8 cellular contexts compared by ENCODE assay signal in the genomic region with DNA sequence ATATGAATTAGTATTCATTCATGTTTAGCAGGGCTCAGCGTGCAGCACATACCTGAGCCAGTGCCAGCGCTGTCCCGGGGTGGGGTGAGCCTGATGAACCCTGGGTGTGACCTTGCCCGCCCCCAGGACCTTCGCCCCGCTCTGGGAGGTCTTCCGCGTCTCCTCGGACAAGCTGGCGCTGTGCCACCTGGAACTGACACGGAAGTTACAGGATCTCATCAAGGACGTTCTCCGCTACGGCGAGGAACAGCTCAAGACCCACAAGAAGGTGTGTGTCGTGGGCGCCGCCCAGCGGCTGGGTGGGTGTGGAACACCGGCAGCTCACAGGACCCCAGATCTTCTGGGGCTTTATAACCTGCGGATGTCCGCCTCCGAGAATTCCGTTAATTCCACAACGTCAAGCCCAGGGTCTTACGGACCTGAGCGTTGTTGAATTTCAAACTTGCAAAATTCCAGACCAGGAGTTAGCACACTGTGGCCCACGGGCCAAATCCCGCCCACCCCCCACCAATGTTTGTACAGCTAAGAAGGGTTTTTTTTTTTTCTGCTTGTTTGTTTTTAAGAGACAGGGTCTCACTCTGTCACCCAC. TPM values are rescaled to one million over a fixed set of nuclear protein-coding genes. Genes with fewer than 3 reads are reported as not detected.
DNase-seq lines count a peak whose midpoint lies in the region; ATAC-seq and TF ChIP-seq lines count a peak whose summit lies in the region.

No MANE protein-coding gene starts in this region.

- no peaks in the 10 kb centered on the region for H3K9me1 ChIP-seq in IMR-90 (ENCODE audit: insufficient read depth, low read length)

- in situ Hi-C loops in IMR-90 (cut with MboI; ENCODE audit: low sequenced_read_pairs) = no loop called here

- H3K18ac ChIP-seq in IMR-90 (ENCODE audit: low read depth, low read length) = no peak overlapping the region

- H3K4ac ChIP-seq in IMR-90 (ENCODE audit: low read depth, low read length) = no peak overlapping the region

- 0 out of 4 replicates have a peak overlapping the region, but pooled peaks of 1 of the 2 experiments have one; percentile 58 for H4K8ac ChIP-seq in IMR-90 (ENCODE audit: low read depth in 2 of 2, low read length in 2 of 2)

- no peak overlapping the region for H2BK5ac ChIP-seq in IMR-90 (ENCODE audit: low read depth, low read length, poor library complexity, severe bottlenecking)

- H3K9ac ChIP-seq in IMR-90 (ENCODE audit: low read depth, low read length) (0 out of 2 replicates have a peak overlapping the region, but pooled peaks have one; percentile 31), liver (ENCODE audit: low read depth in 1 of 2, low read length in 2 of 2) (no peak overlapping the region)

- no peak overlapping the region for H2BK15ac ChIP-seq in IMR-90 (ENCODE audit: low read depth, low read length)

- peak; percentile 81 for TF ChIP-seq CTCF in IMR-90 (conservative IDR thresholded peaks at IDR 0.05; ENCODE audit: low read depth, low read length)
- peak; percentile 98 for TF ChIP-seq CTCF in RWPE1 (conservative IDR thresholded peaks at IDR 0.05; ENCODE audit: low read depth)
- peak; percentile 63 for TF ChIP-seq CTCF in liver (IDR thresholded peaks at IDR 0.05; ENCODE audit: low read depth, low read length, missing input control)
- TF ChIP-seq CTCF in suprapubic skin (IDR thresholded peaks at IDR 0.05) = peak; percentile 43 to 67

- intact Hi-C loops in IMR-90 (cut with micrococcal nuclease) = loop anchor here (1.0 to 10.0 kb wide), 3 partner anchors 62 to 312 kb away; no protein-coding TSS in a partner anchor

- POLR2A ChIA-PET in IMR-90 (lab: Charles Lee; ENCODE audit: unreplicated experiment) (no interaction called here), RWPE1 (lab: Yijun Ruan, JAX; ENCODE audit: low non-redundant PET) (interaction anchor here (0.5 to 0.8 kb wide), 2 partner anchors 14 to 161 kb away, joined by 3 read pairs; no protein-coding TSS in a partner anchor)

- no peak overlapping the region for H3K27ac ChIP-seq in IMR-90 (ENCODE audit: insufficient read depth, low read length)
- peak overlapping the region; percentile 71 for H3K27ac ChIP-seq in RWPE1
- H3K27ac ChIP-seq in liver (ENCODE audit: low read depth in 1 of 2, low read length in 2 of 2) = no peak overlapping the region
- H3K27ac ChIP-seq in suprapubic skin = no peak overlapping the region

- BruUV-seq in IMR-90 (replicated peaks; lab: Mats Ljungman, UMichigan) = no TSS peak

- no peak overlapping the region for H3K14ac ChIP-seq in IMR-90 (replicated peaks; ENCODE audit: low read depth, low read length)

- H3K23ac ChIP-seq in IMR-90 (ENCODE audit: low read depth, low read length) = peak overlapping the region; percentile 78; the same call in 1 of the 2 replicates

- H3K9me3 ChIP-seq in IMR-90 (ENCODE audit: control insufficient read depth, insufficient read depth, low read length) (no peaks in the 10 kb centered on the region), liver (ENCODE audit: control insufficient read depth in 4 of 4, low read length in 3 of 4) (no peaks in the 10 kb centered on the region), suprapubic skin (no peaks in the 10 kb centered on the region)

- H3K4me1 ChIP-seq in IMR-90 (ENCODE audit: control insufficient read depth, insufficient read depth, low read length) (no peaks in the 10 kb centered on the region), liver (ENCODE audit: control insufficient read depth in 4 of 4, insufficient read depth in 4 of 4, low read length in 3 of 4) (peaks cover 2 to 8% (median 5%) of the 10 kb centered on the region in 4 donors), suprapubic skin (peaks cover 12% of the 10 kb centered on the region)

- ATAC-seq in IMR-90 (ENCODE audit: low read depth) = peak; percentile 97
- no peak for ATAC-seq in activated CD4-positive, CD25-positive, alpha-beta regulatory T cell treated with anti-CD3 and anti-CD28 coated beads, Interleukin-2, amount 50 U/mL, for 24 hours
- no peak for ATAC-seq in HG03095 (IDR thresholded peaks at IDR 0.05; ENCODE audit: unreplicated experiment)

- H3K79me1 ChIP-seq in IMR-90 (ENCODE audit: low read depth in 1 of 2, low read length in 2 of 2) = no peaks in the 10 kb centered on the region

- H3K4me3 ChIP-seq in IMR-90 (ENCODE audit: insufficient read depth, low read depth, low read length) (no peak overlapping the region), liver (ENCODE audit: low read depth in 1 of 3, low read length in 3 of 3) (no peak overlapping the region), suprapubic skin (no peak overlapping the region)

- H4K20me1 ChIP-seq in IMR-90 (ENCODE audit: insufficient read depth, low read length) = no peaks in the 10 kb centered on the region

- peak overlapping the region; percentile 93 for H2AFZ ChIP-seq in IMR-90 (replicated peaks; ENCODE audit: low read length, poor library complexity)

- no peak overlapping the region for H2BK20ac ChIP-seq in IMR-90 (ENCODE audit: low read depth, low read length)

- no peak overlapping the region for H2AK5ac ChIP-seq in IMR-90 (ENCODE audit: low read depth, low read length)

- CTCF ChIA-PET in IMR-90 (lab: Yijun Ruan, JAX) = interaction anchor here (0.5 to 1.7 kb wide), 18 partner anchors 10 to 917 kb away, joined by 3 to 7 read pairs (median 3); a partner anchor contains a TSS
- CTCF ChIA-PET in RWPE1 (lab: Yijun Ruan, JAX) = interaction anchor here (0.5 to 1.6 kb wide), 25 partner anchors 8 to 355 kb away, joined by 3 to 14 read pairs (median 4); a partner anchor contains a TSS

- H4K5ac ChIP-seq in IMR-90 (ENCODE audit: low read depth, low read length) = no peak overlapping the region

- peak; percentile 78 for DNase-seq in DMS153 (lab: John Stamatoyannopoulos, UW)
- peak; percentile 77 for DNase-seq in IMR-90
- peak; percentile 71 for DNase-seq in RWPE1 (ENCODE audit: low spot score)
- DNase-seq in dedifferentiated amniotic fluid mesenchymal stem cell (ENCODE audit: extremely low spot score) = peak; percentile 45
- DNase-seq in suprapubic skin (ENCODE audit: low spot score in 2 of 2) = peak; percentile 78 to 90

- H3K27me3 ChIP-seq in IMR-90 (ENCODE audit: control insufficient read depth, insufficient read depth, low read length) = peaks cover 3% of the 10 kb centered on the region; the same call in 1 of the 2 replicates
- H3K27me3 ChIP-seq in liver (ENCODE audit: control insufficient read depth in 4 of 4, insufficient read depth in 4 of 4, low read length in 3 of 4) = peaks cover 0 to 3% (median 0%) of the 10 kb centered on the region in 4 donors
- no peaks in the 10 kb centered on the region for H3K27me3 ChIP-seq in suprapubic skin

- no peak overlapping the region for H3K56ac ChIP-seq in IMR-90 (ENCODE audit: extremely low read depth, insufficient read depth, low read length)

- TF ChIP-seq POLR2A in IMR-90 (IDR thresholded peaks at IDR 0.05; ENCODE audit: low read depth, low read length) (no peak), suprapubic skin (IDR thresholded peaks at IDR 0.05) (no peak)

- dilution Hi-C loops in IMR-90 (cut with HindIII; ENCODE audit: low sequenced_read_pairs, unreplicated experiment) = no loop called here

- H3K4me2 ChIP-seq in IMR-90 (ENCODE audit: low read depth, low read length) = peak overlapping the region; percentile 71

- no peak overlapping the region for H2BK120ac ChIP-seq in IMR-90 (ENCODE audit: low read depth, low read length)

- TF ChIP-seq EP300 in suprapubic skin (IDR thresholded peaks at IDR 0.05) = no peak

- H2AK9ac ChIP-seq in IMR-90 (replicated peaks; ENCODE audit: low read depth, low read length, poor library complexity) = peak overlapping the region; percentile 89

- WGBS in IMR-90 (ENCODE audit: extremely low coverage in 2 of 2, insufficient read length in 1 of 2), 2 experiments = 5% methylated on average over 11 of the region's 29 CpGs; no CpG with 5 or more reads in 1 of the 2 experiments
- WGBS in liver = 13% methylated on average over 29 of the region's 29 CpGs
- WGBS in suprapubic skin = 20% methylated on average over 11 of the region's 29 CpGs

- H3K36me3 ChIP-seq in IMR-90 (ENCODE audit: control insufficient read depth, insufficient read depth, low read length) = no peaks in the 10 kb centered on the region
- no peaks in the 10 kb centered on the region for H3K36me3 ChIP-seq in liver (ENCODE audit: control insufficient read depth in 4 of 4, insufficient read depth in 3 of 4, low read depth in 1 of 4, low read length in 3 of 4)
- no peaks in the 10 kb centered on the region for H3K36me3 ChIP-seq in suprapubic skin

- H4K91ac ChIP-seq in IMR-90 (ENCODE audit: insufficient read depth, low read depth, low read length) = no peak overlapping the region

- TF ChIP-seq RAD21 in IMR-90 (IDR thresholded peaks at IDR 0.05; ENCODE audit: low read length) (peak; percentile 89), liver (IDR thresholded peaks at IDR 0.05) (peak; percentile 75 to 87)

TF ChIP-seq in IMR-90, 13 proteins besides CTCF, POLR2A, EP300 and RAD21 (continues in another document):
- TF ChIP-seq SMC3 (IDR thresholded peaks at IDR 0.05; ENCODE audit: low read depth, low read length) = peak; percentile 69

RNA-seq across cellular contexts. Expression of a gene that starts 15.4 kb away (rescaled TPM):
- 0.18 and 0.28 TPM in 2 replicates for total RNA-seq in IMR-90 (2012; rRNA removed)
- 1.0 and 1.7 TPM in 2 replicates for polyA plus RNA-seq in IMR-90 (2012; rRNA removed)
- polyA plus RNA-seq in IMR-90 (2012; cell fraction: cytosol; rRNA removed) = 0.63 and 0.81 TPM in 2 replicates
- 0.48 and 1.2 TPM in 2 replicates for polyA plus RNA-seq in IMR-90 (2012; cell fraction: nucleus; rRNA removed; ENCODE audit: low replicate concordance)
- 1 to 10 TPM; 2.1 to 2.8 TPM for total RNA-seq in liver
- 1 to 10 TPM in 1 of 2 donors, under 1 TPM in 1; 0.69 to 1.3 TPM for polyA plus RNA-seq in liver
- 10 to 100 TPM; 32.6 to 48.2 (median 35.7) TPM for total RNA-seq in suprapubic skin

RNA-seq across cellular contexts. Expression of a gene that starts 28.3 kb away (rescaled TPM):
- total RNA-seq in IMR-90 (2012; rRNA removed) = not detected in 2 replicates
- not detected in 2 replicates for polyA plus RNA-seq in IMR-90 (2012; rRNA removed)
- not detected in 2 replicates for polyA plus RNA-seq in IMR-90 (2012; cell fraction: cytosol; rRNA removed)
- not detected in 2 replicates for polyA plus RNA-seq in IMR-90 (2012; cell fraction: nucleus; rRNA removed; ENCODE audit: low replicate concordance)
- 1 to 10 TPM in 1 of 2 donors, under 1 TPM in 1; 0.14 to 1.0 TPM for total RNA-seq in liver
- polyA plus RNA-seq in liver = 1 to 10 TPM; 1.1 to 2.1 TPM
- total RNA-seq in suprapubic skin = 10 to 100 TPM in 1 of 4 donors, 1 to 10 TPM in 3; 1.4 to 12.1 (median 5.9) TPM

RNA-seq across cellular contexts. Expression of a gene that starts 47.4 kb away (rescaled TPM):
- 6.1 and 10.6 TPM in 2 replicates for total RNA-seq in IMR-90 (2012; rRNA removed)
- 48.6 and 50.1 TPM in 2 replicates for polyA plus RNA-seq in IMR-90 (2012; rRNA removed)
- polyA plus RNA-seq in IMR-90 (2012; cell fraction: cytosol; rRNA removed) = 20.3 and 29.5 TPM in 2 replicates
- polyA plus RNA-seq in IMR-90 (2012; cell fraction: nucleus; rRNA removed; ENCODE audit: low replicate concordance) = 20.9 and 48.9 TPM in 2 replicates
- 10 to 100 TPM in 1 of 2 donors, 1 to 10 TPM in 1; 8.2 to 20.3 TPM for total RNA-seq in liver
- 10 to 100 TPM in 1 of 2 donors, 1 to 10 TPM in 1; 8.2 to 12.9 TPM for polyA plus RNA-seq in liver
- 10 to 100 TPM; 16.8 to 42.5 (median 26.4) TPM for total RNA-seq in suprapubic skin

RNA-seq across cellular contexts. Expression of a gene that starts 54.7 kb away (rescaled TPM):
- not detected in 2 replicates for total RNA-seq in IMR-90 (2012; rRNA removed)
- not detected in 2 replicates for polyA plus RNA-seq in IMR-90 (2012; rRNA removed)
- 0.09 TPM in 1 of 2 replicates, not detected in the other for polyA plus RNA-seq in IMR-90 (2012; cell fraction: cytosol; rRNA removed)
- 0.21 and 0.27 TPM in 2 replicates for polyA plus RNA-seq in IMR-90 (2012; cell fraction: nucleus; rRNA removed; ENCODE audit: low replicate concordance)
- total RNA-seq in liver = not detected
- polyA plus RNA-seq in liver = under 1 TPM in 1 of 2 donors, not detected in 1; 0.22 TPM
- not detected for total RNA-seq in suprapubic skin

Comparison
In these comparisons a context has a peak if more than half of its experiments do, and no peak if none do; other contexts are left out.
1. RNA of a gene that starts 15.4 kb away (total RNA-seq): 32.6 to 48.2 TPM in suprapubic skin; 2.1 to 2.8 TPM in liver and 0.18 to 0.28 TPM in IMR-90; every median in the first group is over 4 times any median in the second.
2. Peak in every context shown above with its lines, with median percentiles within 50 percentile points of each other: DNase-seq and CTCF ChIP-seq.